12 cellular contexts compared by ENCODE assay signal in genomic region chr16:58236831-58237230, GRCh38. TPM values are rescaled to one million over a fixed set of nuclear protein-coding genes. Genes with fewer than 3 reads are reported as not detected.
DNase-seq lines count a peak whose midpoint lies in the region; TF ChIP-seq lines count a peak whose summit lies in the region.
"Had no signal": no experiment of that assay in that cellular context is flagged by ENCODE, and none has a peak within 500 bp of the region (broad histone marks: within the 10 kb centered on the region; RNA-seq: fewer than 3 reads in every experiment).

No MANE protein-coding gene starts in this region.

- TF ChIP-seq CTCF in MCF 10A (IDR thresholded peaks at IDR 0.05; ENCODE audit: unreplicated experiment) (no peak), breast epithelium (IDR thresholded peaks at IDR 0.05) (no peak), OCI-LY1 (IDR thresholded peaks at IDR 0.05; ENCODE audit: low read length) (no peak), hepatocyte (IDR thresholded peaks at IDR 0.05; ENCODE audit: poor library complexity) (no peak), type B pancreatic cell (conservative IDR thresholded peaks at IDR 0.05) (no peak)

- POLR2A ChIA-PET in MCF 10A (lab: Yijun Ruan, JAX) = no interaction called here

- no peak overlapping the region for H3K9ac ChIP-seq in OCI-LY1 (ENCODE audit: low read length)

- H3K9me3 ChIP-seq in breast epithelium (no peaks in the 10 kb centered on the region), OCI-LY1 (ENCODE audit: low read length) (no peaks in the 10 kb centered on the region), hepatocyte (ENCODE audit: low read depth) (no peaks in the 10 kb centered on the region)
- H3K9me3 ChIP-seq: gastrocnemius medialis had no signal

- peak overlapping the region; percentile 79 for H3K4me2 ChIP-seq in OCI-LY1 (ENCODE audit: low read length)
- peak overlapping the region; percentile 88 for H3K4me2 ChIP-seq in hepatocyte

- H3K27me3 Mint-ChIP-seq in MCF 10A (ENCODE audit: insufficient read depth, unreplicated experiment) = peaks cover 46% of the 10 kb centered on the region
- peaks cover 54% of the 10 kb centered on the region for H3K27me3 Mint-ChIP-seq in type B pancreatic cell

- BruUV-seq in MCF 10A (replicated peaks; lab: Mats Ljungman, UMichigan) = no TSS peak

- no peak overlapping the region for H2AFZ ChIP-seq in OCI-LY1 (ENCODE audit: low read length)
- H2AFZ ChIP-seq in hepatocyte = peak overlapping the region; percentile 31

- no peaks in the 10 kb centered on the region for H3K36me3 Mint-ChIP-seq in MCF 10A (ENCODE audit: insufficient read depth, unreplicated experiment)
- no peaks in the 10 kb centered on the region for H3K36me3 Mint-ChIP-seq in type B pancreatic cell

- H3K4me1 ChIP-seq in breast epithelium = no peaks in the 10 kb centered on the region
- peaks cover 12% of the 10 kb centered on the region for H3K4me1 ChIP-seq in OCI-LY1 (ENCODE audit: insufficient read depth, low read length, severe bottlenecking)
- H3K4me1 ChIP-seq in hepatocyte (ENCODE audit: insufficient read depth) = no peaks in the 10 kb centered on the region
- H3K4me1 ChIP-seq: gastrocnemius medialis had no signal

- H3K4me1 Mint-ChIP-seq in MCF 10A (ENCODE audit: insufficient read depth, unreplicated experiment) (peaks cover 8% of the 10 kb centered on the region), type B pancreatic cell (ENCODE audit: unreplicated experiment) (peaks cover 7% of the 10 kb centered on the region)

- H3K4me3 ChIP-seq in breast epithelium (no peak overlapping the region), OCI-LY1 (ENCODE audit: low read depth, low read length, poor library complexity, severe bottlenecking) (peak overlapping the region; percentile 65), hepatocyte (no peak overlapping the region)

- H3K27ac ChIP-seq in breast epithelium (no peak overlapping the region), OCI-LY1 (ENCODE audit: low read depth, low read length, poor library complexity, severe bottlenecking) (no peak overlapping the region), hepatocyte (no peak overlapping the region)
- H3K27ac ChIP-seq: gastrocnemius medialis had no signal

- TF ChIP-seq POLR2A in breast epithelium (IDR thresholded peaks at IDR 0.05) = no peak

- H3K4me3 Mint-ChIP-seq in MCF 10A (ENCODE audit: unreplicated experiment) (peak overlapping the region; percentile 77), type B pancreatic cell (peak overlapping the region; percentile 8)

- WGBS in hepatocyte (ENCODE audit: low lambda C conversion rate, missing lambda C conversion rate) = 12% methylated on average over 5 of the region's 5 CpGs

- H3K79me2 ChIP-seq in OCI-LY1 (ENCODE audit: insufficient read depth, low read length) (no peaks in the 10 kb centered on the region), hepatocyte (no peaks in the 10 kb centered on the region)

- H3F3A ChIP-seq in OCI-LY1 (ENCODE audit: insufficient read depth, low read length) = no peaks in the 10 kb centered on the region

- H3K9me3 Mint-ChIP-seq in MCF 10A (ENCODE audit: unreplicated experiment) = no peaks in the 10 kb centered on the region
- no peaks in the 10 kb centered on the region for H3K9me3 Mint-ChIP-seq in type B pancreatic cell

- intact Hi-C loops in MCF 10A (cut with micrococcal nuclease) (no loop called here), breast epithelium (cut with DNase I; ENCODE audit: low total_unique reads) (no loop called here)

- no peaks in the 10 kb centered on the region for H4K20me1 ChIP-seq in OCI-LY1 (ENCODE audit: insufficient read depth, low read length)
- no peaks in the 10 kb centered on the region for H4K20me1 ChIP-seq in hepatocyte (ENCODE audit: insufficient read depth, poor library complexity, severe bottlenecking)

- DNase-seq in MCF 10A (ENCODE audit: unreplicated experiment) (no peak), breast epithelium (ENCODE audit: low spot score in 2 of 2) (no peak), hepatocyte (ENCODE audit: low spot score) (no peak), type B pancreatic cell (ENCODE audit: extremely low spot score, unreplicated experiment) (no peak), dedifferentiated amniotic fluid mesenchymal stem cell (ENCODE audit: extremely low spot score) (no peak), kidney tubule cell (ENCODE audit: low spot score) (no peak)
- no peak for DNase-seq in stimulated activated naive CD4-positive, alpha-beta T cell (lab: John Stamatoyannopoulos, UW)

- CTCF ChIA-PET in MCF 10A (lab: Yijun Ruan, JAX) = no interaction called here

- H3K27ac Mint-ChIP-seq in MCF 10A (ENCODE audit: low read depth, unreplicated experiment) (no peak overlapping the region), type B pancreatic cell (peak overlapping the region; percentile 19)

- no peaks in the 10 kb centered on the region for H3K9me2 ChIP-seq in OCI-LY1 (ENCODE audit: low read depth, low read length)
- no peaks in the 10 kb centered on the region for H3K9me2 ChIP-seq in hepatocyte (replicated peaks; ENCODE audit: insufficient read depth)

- H3K27me3 ChIP-seq in breast epithelium (peaks cover 0 to 3% of the 10 kb centered on the region in 2 donors), OCI-LY1 (ENCODE audit: insufficient read depth, low read length) (no peaks in the 10 kb centered on the region; the same call in 1 of the 2 replicates), hepatocyte (peaks cover 3% of the 10 kb centered on the region)
- H3K27me3 ChIP-seq: gastrocnemius medialis had no signal

- H3K36me3 ChIP-seq in breast epithelium (no peaks in the 10 kb centered on the region), OCI-LY1 (ENCODE audit: insufficient read depth, low read length) (no peaks in the 10 kb centered on the region), hepatocyte (replicated peaks; ENCODE audit: insufficient read depth, low read depth) (no peaks in the 10 kb centered on the region)
- H3K36me3 ChIP-seq: gastrocnemius medialis had no signal

RNA-seq across cellular contexts. Expression of gene CSNK2A2, which starts 38.9 kb away (rescaled TPM):
- total RNA-seq in MCF 10A (2022) (91.7 and 97.2 TPM in 2 replicates), breast epithelium (10 to 100 TPM; 25.6 to 47.7 (median 29.4) TPM), hepatocyte (51.5 and 58.0 TPM in 2 replicates), type B pancreatic cell (ENCODE audit: low replicate concordance) (67.1 and 79.4 TPM in 2 replicates)
- 21.7 and 23.4 TPM in 2 replicates for polyA plus RNA-seq in hepatocyte

RNA-seq across cellular contexts. Expression of gene PRSS54, which starts 58.0 kb away (rescaled TPM):
- not detected in 2 replicates for total RNA-seq in MCF 10A (2022)
- not detected for total RNA-seq in breast epithelium
- total RNA-seq in hepatocyte = not detected in 2 replicates
- not detected in 2 replicates for polyA plus RNA-seq in hepatocyte
- total RNA-seq in type B pancreatic cell (ENCODE audit: low replicate concordance) = not detected in 2 replicates
- total RNA-seq: gastrocnemius medialis, mucosa of gallbladder had no signal
- polyA plus RNA-seq: BJ, small intestine had no signal
